Comparison of ENCODE assay signal across 1 cellular context in the genomic region with DNA sequence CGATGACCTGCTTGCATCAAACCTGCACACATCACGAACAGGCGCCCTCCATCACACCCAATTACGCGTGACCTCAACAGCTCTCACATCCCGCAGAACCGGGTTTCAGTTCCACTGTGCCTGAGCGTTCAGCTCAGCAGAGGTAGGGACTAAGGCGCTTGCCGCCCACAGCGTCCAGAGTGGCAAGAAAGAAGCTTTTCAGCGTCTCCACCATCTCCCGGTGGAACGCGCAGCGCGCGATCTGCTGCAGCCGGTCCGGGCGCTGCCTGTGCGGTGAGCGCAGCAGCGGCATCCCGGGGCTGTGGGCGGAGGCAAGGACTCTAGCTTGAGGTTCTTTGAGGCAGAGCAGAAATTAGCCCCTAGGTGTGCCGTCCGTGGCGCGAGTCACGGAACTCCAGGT.
TF ChIP-seq lines count a peak whose summit lies in the region.

No MANE protein-coding gene starts in this region.

TF ChIP-seq in GM23338, 12 proteins besides CTCF, POLR2A, EP300 and RAD21 (continued from another document):
- TF ChIP-seq, protein P1, sequence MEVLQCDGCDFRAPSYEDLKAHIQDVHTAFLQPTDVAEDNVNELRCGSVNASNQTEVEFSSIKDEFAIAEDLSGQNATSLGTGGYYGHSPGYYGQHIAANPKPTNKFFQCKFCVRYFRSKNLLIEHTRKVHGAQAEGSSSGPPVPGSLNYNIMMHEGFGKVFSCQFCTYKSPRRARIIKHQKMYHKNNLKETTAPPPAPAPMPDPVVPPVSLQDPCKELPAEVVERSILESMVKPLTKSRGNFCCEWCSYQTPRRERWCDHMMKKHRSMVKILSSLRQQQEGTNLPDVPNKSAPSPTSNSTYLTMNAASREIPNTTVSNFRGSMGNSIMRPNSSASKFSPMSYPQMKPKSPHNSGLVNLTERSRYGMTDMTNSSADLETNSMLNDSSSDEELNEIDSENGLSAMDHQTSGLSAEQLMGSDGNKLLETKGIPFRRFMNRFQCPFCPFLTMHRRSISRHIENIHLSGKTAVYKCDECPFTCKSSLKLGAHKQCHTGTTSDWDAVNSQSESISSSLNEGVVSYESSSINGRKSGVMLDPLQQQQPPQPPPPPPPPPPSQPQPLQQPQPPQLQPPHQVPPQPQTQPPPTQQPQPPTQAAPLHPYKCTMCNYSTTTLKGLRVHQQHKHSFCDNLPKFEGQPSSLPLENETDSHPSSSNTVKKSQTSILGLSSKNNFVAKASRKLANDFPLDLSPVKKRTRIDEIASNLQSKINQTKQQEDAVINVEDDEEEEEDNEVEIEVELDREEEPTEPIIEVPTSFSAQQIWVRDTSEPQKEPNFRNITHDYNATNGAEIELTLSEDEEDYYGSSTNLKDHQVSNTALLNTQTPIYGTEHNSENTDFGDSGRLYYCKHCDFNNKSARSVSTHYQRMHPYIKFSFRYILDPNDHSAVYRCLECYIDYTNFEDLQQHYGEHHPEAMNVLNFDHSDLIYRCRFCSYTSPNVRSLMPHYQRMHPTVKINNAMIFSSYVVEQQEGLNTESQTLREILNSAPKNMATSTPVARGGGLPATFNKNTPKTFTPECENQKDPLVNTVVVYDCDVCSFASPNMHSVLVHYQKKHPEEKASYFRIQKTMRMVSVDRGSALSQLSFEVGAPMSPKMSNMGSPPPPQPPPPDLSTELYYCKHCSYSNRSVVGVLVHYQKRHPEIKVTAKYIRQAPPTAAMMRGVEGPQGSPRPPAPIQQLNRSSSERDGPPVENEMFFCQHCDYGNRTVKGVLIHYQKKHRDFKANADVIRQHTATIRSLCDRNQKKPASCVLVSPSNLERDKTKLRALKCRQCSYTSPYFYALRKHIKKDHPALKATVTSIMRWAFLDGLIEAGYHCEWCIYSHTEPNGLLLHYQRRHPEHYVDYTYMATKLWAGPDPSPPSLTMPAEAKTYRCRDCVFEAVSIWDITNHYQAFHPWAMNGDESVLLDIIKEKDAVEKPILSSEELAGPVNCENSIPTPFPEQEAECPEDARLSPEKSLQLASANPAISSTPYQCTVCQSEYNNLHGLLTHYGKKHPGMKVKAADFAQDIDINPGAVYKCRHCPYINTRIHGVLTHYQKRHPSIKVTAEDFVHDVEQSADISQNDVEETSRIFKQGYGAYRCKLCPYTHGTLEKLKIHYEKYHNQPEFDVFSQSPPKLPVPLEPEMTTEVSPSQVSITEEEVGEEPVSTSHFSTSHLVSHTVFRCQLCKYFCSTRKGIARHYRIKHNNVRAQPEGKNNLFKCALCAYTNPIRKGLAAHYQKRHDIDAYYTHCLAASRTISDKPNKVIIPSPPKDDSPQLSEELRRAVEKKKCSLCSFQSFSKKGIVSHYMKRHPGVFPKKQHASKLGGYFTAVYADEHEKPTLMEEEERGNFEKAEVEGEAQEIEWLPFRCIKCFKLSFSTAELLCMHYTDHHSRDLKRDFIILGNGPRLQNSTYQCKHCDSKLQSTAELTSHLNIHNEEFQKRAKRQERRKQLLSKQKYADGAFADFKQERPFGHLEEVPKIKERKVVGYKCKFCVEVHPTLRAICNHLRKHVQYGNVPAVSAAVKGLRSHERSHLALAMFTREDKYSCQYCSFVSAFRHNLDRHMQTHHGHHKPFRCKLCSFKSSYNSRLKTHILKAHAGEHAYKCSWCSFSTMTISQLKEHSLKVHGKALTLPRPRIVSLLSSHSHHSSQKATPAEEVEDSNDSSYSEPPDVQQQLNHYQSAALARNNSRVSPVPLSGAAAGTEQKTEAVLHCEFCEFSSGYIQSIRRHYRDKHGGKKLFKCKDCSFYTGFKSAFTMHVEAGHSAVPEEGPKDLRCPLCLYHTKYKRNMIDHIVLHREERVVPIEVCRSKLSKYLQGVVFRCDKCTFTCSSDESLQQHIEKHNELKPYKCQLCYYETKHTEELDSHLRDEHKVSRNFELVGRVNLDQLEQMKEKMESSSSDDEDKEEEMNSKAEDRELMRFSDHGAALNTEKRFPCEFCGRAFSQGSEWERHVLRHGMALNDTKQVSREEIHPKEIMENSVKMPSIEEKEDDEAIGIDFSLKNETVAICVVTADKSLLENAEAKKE (CRISPR knock-in tag; IDR thresholded peaks at IDR 0.05), result no peak
- TF ChIP-seq JUNB (IDR thresholded peaks at IDR 0.05; ENCODE audit: unreplicated experiment) (no peak), EZH2 (IDR thresholded peaks at IDR 0.05; ENCODE audit: low read depth, unreplicated experiment) (peak; percentile 59), POLR2AphosphoS5 (IDR thresholded peaks at IDR 0.05; ENCODE audit: low read depth) (no peak), EZH2phosphoT487 (IDR thresholded peaks at IDR 0.05; ENCODE audit: unreplicated experiment) (peak; percentile 62), NANOG (IDR thresholded peaks at IDR 0.05; ENCODE audit: borderline replicate concordance) (no peak)
- TF ChIP-seq, protein P2, sequence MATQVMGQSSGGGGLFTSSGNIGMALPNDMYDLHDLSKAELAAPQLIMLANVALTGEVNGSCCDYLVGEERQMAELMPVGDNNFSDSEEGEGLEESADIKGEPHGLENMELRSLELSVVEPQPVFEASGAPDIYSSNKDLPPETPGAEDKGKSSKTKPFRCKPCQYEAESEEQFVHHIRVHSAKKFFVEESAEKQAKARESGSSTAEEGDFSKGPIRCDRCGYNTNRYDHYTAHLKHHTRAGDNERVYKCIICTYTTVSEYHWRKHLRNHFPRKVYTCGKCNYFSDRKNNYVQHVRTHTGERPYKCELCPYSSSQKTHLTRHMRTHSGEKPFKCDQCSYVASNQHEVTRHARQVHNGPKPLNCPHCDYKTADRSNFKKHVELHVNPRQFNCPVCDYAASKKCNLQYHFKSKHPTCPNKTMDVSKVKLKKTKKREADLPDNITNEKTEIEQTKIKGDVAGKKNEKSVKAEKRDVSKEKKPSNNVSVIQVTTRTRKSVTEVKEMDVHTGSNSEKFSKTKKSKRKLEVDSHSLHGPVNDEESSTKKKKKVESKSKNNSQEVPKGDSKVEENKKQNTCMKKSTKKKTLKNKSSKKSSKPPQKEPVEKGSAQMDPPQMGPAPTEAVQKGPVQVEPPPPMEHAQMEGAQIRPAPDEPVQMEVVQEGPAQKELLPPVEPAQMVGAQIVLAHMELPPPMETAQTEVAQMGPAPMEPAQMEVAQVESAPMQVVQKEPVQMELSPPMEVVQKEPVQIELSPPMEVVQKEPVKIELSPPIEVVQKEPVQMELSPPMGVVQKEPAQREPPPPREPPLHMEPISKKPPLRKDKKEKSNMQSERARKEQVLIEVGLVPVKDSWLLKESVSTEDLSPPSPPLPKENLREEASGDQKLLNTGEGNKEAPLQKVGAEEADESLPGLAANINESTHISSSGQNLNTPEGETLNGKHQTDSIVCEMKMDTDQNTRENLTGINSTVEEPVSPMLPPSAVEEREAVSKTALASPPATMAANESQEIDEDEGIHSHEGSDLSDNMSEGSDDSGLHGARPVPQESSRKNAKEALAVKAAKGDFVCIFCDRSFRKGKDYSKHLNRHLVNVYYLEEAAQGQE (IDR thresholded peaks at IDR 0.05; ENCODE audit: unreplicated experiment), result no peak
- TF ChIP-seq, protein P3, sequence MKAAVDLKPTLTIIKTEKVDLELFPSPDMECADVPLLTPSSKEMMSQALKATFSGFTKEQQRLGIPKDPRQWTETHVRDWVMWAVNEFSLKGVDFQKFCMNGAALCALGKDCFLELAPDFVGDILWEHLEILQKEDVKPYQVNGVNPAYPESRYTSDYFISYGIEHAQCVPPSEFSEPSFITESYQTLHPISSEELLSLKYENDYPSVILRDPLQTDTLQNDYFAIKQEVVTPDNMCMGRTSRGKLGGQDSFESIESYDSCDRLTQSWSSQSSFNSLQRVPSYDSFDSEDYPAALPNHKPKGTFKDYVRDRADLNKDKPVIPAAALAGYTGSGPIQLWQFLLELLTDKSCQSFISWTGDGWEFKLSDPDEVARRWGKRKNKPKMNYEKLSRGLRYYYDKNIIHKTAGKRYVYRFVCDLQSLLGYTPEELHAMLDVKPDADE (IDR thresholded peaks at IDR 0.05), result no peak
